8 cellular contexts compared by ENCODE assay signal in genomic region chr15:31361764-31362120, GRCh38. TPM values are rescaled to one million over a fixed set of nuclear protein-coding genes. Genes with fewer than 3 reads are reported as not detected.
DNase-seq lines count a peak whose midpoint lies in the region; ATAC-seq and TF ChIP-seq lines count a peak whose summit lies in the region.

No MANE protein-coding gene starts in this region.

- intact Hi-C loops in dorsolateral prefrontal cortex (cut with DNase I): no loop called here
- intact Hi-C loops in gastrocnemius medialis (cut with DNase I; ENCODE audit: low total_unique reads): loop anchor here (10.0 kb wide), 1 partner anchor 367 kb away; the partner anchor contains the start of gene MTMR10

- TF ChIP-seq CTCF in NB4 (IDR thresholded peaks at IDR 0.05; ENCODE audit: low read depth, low read length) (no peak), dorsolateral prefrontal cortex (IDR thresholded peaks at IDR 0.05 in 54 of 56, conservative IDR thresholded peaks at IDR 0.05 in 2 of 56; ENCODE audit: low read depth in 1 of 56, partially characterized antibody in 56 of 56) (peak in 1 of 56 donors; percentile 4), gastrocnemius medialis (IDR thresholded peaks at IDR 0.05 in 4 of 5, conservative IDR thresholded peaks at IDR 0.05 in 1 of 5) (no peak)

- H3K4me1 ChIP-seq in gastrocnemius medialis: peaks cover 95% of the 10 kb centered on the region in 2 donors

- no peaks in the 10 kb centered on the region for H3K36me3 ChIP-seq in gastrocnemius medialis

- no peaks in the 10 kb centered on the region for H3K9me3 ChIP-seq in gastrocnemius medialis

- H3K27ac ChIP-seq in dorsolateral prefrontal cortex (peak overlapping the region in 57 of 59 donors; percentile 9 to 100 (median 88)), gastrocnemius medialis (peak overlapping the region; percentile 95 to 100 (median 97))

- ATAC-seq in gastrocnemius medialis (no peak), GM19023 (IDR thresholded peaks at IDR 0.05; ENCODE audit: unreplicated experiment) (no peak), HG02870 (IDR thresholded peaks at IDR 0.05; ENCODE audit: unreplicated experiment) (no peak), GM19328 (IDR thresholded peaks at IDR 0.05; ENCODE audit: unreplicated experiment) (no peak)

- peak overlapping the region; percentile 32 for H3K4me3 ChIP-seq in NB4 (ENCODE audit: low read depth, low read length)
- peak overlapping the region in 2 of 59 donors; percentile 10 to 31 for H3K4me3 ChIP-seq in dorsolateral prefrontal cortex
- H3K4me3 ChIP-seq in gastrocnemius medialis: no peak overlapping the region

- H3K27me3 ChIP-seq in dorsolateral prefrontal cortex (no peaks in the 10 kb centered on the region), gastrocnemius medialis (no peaks in the 10 kb centered on the region)

- TF ChIP-seq POLR2A in NB4 (IDR thresholded peaks at IDR 0.05; ENCODE audit: extremely low read depth, insufficient read length): no peak
- no peak for TF ChIP-seq POLR2A in gastrocnemius medialis (IDR thresholded peaks at IDR 0.05)

- in situ Hi-C loops in gastrocnemius medialis (cut with MboI; ENCODE audit: low sequenced_read_pairs in 4 of 4): loop anchor here in 2 of 4 donors (10.0 to 25.0 kb wide), 3 partner anchors 73 to 399 kb away; partner anchors contain the start of gene MTMR10 (in 1 of the 2)

- peak; percentile 76 to 85 for DNase-seq in NCI-H2081 (lab: John Stamatoyannopoulos, UW)
- no peak for DNase-seq in NCI-H2081 treated with DMSO at 0.1 percent for 48 hours (lab: John Stamatoyannopoulos, UW)
- DNase-seq in NB4 (ENCODE audit: low read depth): no peak
- no peak for DNase-seq in dorsolateral prefrontal cortex
- DNase-seq in gastrocnemius medialis: no peak

RNA-seq across cellular contexts. Expression of gene KLF13, which starts 35.1 kb away (rescaled TPM):
- total RNA-seq in dorsolateral prefrontal cortex (100 to 1,000 TPM in 101 of 120 experiments, 10 to 100 TPM in 19; 73.4 to 179 (median 116) TPM), gastrocnemius medialis (10 to 100 TPM; 18.3 to 50.2 (median 32.9) TPM)

Comparison
In these comparisons a context has a peak if more than half of its experiments do, and no peak if none do; other contexts are left out.
1. DNase-seq: peak in NCI-H2081 (2 of 2); none in NCI-H2081 treated with DMSO at 0.1 percent for 48 hours (single experiment), NB4 (single experiment), dorsolateral prefrontal cortex (0 of 10) and gastrocnemius medialis (0 of 2).